1 cellular context compared by ENCODE assay signal in genomic region chr10:13862541-13863233, GRCh38.
TF ChIP-seq lines count a peak whose summit lies in the region.

No MANE protein-coding gene starts in this region.

TF ChIP-seq in GM23338, 12 proteins besides CTCF, POLR2A, EP300 and RAD21 (continued from another document):
- TF ChIP-seq ZNF462 (CRISPR knock-in tag; IDR thresholded peaks at IDR 0.05) (no peak), ZNF114 (CRISPR knock-in tag; IDR thresholded peaks at IDR 0.05) (no peak), STAT1 (IDR thresholded peaks at IDR 0.05; ENCODE audit: unreplicated experiment) (no peak), ETS1 (IDR thresholded peaks at IDR 0.05) (no peak), POLR2AphosphoS5 (IDR thresholded peaks at IDR 0.05; ENCODE audit: low read depth) (no peak)
